In the genomic region with DNA sequence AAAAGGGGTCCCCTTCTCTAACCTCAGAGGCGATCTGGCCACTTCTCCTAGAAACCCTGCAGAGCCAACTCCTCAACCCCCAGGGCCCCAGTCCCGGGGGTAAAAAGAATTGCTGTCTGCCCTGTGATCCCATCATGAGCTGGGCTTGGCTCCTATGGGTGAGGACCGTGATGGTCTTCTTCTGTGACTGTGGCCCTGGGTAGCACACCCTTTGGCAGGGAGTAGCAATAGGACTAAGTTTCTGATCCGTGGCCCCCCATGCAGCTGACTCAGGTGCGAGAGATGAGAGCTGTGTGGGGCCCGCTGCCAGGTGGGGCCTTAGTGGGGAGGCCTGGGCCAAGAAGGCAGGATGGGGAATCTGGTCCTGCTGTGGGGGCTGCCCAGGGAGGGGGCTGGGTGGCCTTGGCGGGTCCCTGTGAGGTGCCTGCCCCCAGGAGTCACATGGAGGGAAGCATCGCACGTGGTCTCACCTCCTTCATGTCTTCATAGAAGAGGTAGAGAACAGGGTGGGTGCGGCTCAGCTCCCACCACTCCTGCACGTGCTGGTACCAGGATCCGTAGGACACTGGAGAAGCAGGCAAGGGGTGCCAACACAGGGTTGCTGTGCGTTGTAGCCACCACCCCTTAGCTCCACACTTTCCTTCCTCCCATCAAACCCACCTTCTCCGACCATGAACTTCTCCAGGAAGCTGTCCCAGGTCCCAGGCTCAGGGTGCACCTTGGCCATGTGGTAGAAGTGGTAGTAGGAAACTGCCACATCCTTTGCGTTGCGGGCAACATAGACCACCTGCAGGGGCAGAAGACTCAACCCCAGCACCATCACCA, we compare ENCODE assay signal across 1 cellular context.
TF ChIP-seq lines count a peak whose summit lies in the region.

No MANE protein-coding gene starts in this region.

TF ChIP-seq in HEK293, 187 proteins besides CTCF, POLR2A, EP300 and RAD21 (continued from another document):
- TF ChIP-seq GLIS2 (tag by site-specific recombination; IDR thresholded peaks at IDR 0.05) (peak; percentile 32; the same call in 1 of the 2 replicates), ZNF169 (tag by site-specific recombination; IDR thresholded peaks at IDR 0.05) (no peak), KLF1 (tag by site-specific recombination; IDR thresholded peaks at IDR 0.05) (no peak), ZNF138 (tag by site-specific recombination; IDR thresholded peaks at IDR 0.05; ENCODE audit: borderline replicate concordance) (no peak), ZNF248 (tag by site-specific recombination; IDR thresholded peaks at IDR 0.05) (no peak), ZIC2 (tag by site-specific recombination; IDR thresholded peaks at IDR 0.05) (no peak), KLF16 (tag by site-specific recombination; IDR thresholded peaks at IDR 0.05) (no peak), ZNF202 (tag by site-specific recombination; IDR thresholded peaks at IDR 0.05; ENCODE audit: borderline replicate concordance) (no peak), ZNF660 (tag by site-specific recombination; IDR thresholded peaks at IDR 0.05) (no peak), ZNF571 (tag by site-specific recombination; IDR thresholded peaks at IDR 0.05) (no peak), ZNF10 (tag by site-specific recombination; IDR thresholded peaks at IDR 0.05) (no peak)
TF ChIP-seq in HEK293: peak in this region for 2.
